Comparison of ENCODE assay signal across 1 cellular context in genomic region chr4:130185123-130185522, GRCh38.
TF ChIP-seq lines count a peak whose summit lies in the region.

No MANE protein-coding gene starts in this region.

TF ChIP-seq in H1, 55 proteins besides CTCF, POLR2A, EP300 and RAD21 (continued from another document):
- peak; percentile 51 for TF ChIP-seq CHD7 (IDR thresholded peaks at IDR 0.05; ENCODE audit: insufficient replicate concordance, low read length)
- TF ChIP-seq ZNF274 (IDR thresholded peaks at IDR 0.05; ENCODE audit: borderline replicate concordance, extremely low read depth, low read length): no peak
- TF ChIP-seq NANOG (IDR thresholded peaks at IDR 0.05; ENCODE audit: insufficient read depth, low read depth, low read length, poor library complexity, severe bottlenecking): peak; percentile 38
